1 cellular context compared by ENCODE assay signal in the genomic region with DNA sequence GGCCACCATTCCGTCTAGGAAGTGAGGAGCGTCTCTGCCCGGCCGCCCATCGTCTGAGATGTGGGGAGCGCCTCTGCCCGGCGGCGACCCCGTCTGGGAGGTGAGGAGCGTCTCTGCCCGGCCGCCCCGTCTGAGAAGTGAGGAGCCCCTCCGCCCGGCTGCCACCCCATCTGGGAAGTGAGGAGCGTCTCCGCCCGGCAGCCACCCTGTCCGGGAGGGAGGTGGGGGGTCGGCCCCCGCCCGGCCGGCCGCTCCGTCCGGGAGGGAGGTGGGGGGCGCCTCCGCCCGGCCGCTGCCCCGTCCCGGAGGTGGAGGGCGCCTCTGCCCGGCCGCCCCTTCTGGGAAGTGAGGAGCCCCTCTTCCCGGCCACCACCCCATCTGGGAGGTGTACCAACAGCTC. TPM values are rescaled to one million over a fixed set of nuclear protein-coding genes. Genes with fewer than 3 reads are reported as not detected.
"Had no signal": no experiment of that assay in that cellular context is flagged by ENCODE, and none has a peak within 500 bp of the region (broad histone marks: within the 10 kb centered on the region; RNA-seq: fewer than 3 reads in every experiment).

No MANE protein-coding gene starts in this region.

RNA-seq across cellular contexts. Expression of a gene that starts 24.5 kb away (rescaled TPM):
- total RNA-seq: ascending aorta had no signal
